In genomic region chr6:157236040-157236725, GRCh38 we compare ENCODE assay signal across 8 cellular contexts.
DNase-seq lines count a peak whose midpoint lies in the region; ATAC-seq and TF ChIP-seq lines count a peak whose summit lies in the region.

No MANE protein-coding gene starts in this region.

- H3K36me3 Mint-ChIP-seq in Calu3 (ENCODE audit: insufficient read depth, unreplicated experiment), result no peaks in the 10 kb centered on the region

- no peak overlapping the region for H3K27ac Mint-ChIP-seq in Calu3 (ENCODE audit: unreplicated experiment)

- no peaks in the 10 kb centered on the region for H3K27me3 ChIP-seq in dorsolateral prefrontal cortex
- H3K27me3 ChIP-seq in mononuclear cell (ENCODE audit: insufficient read depth, low read length), result peaks cover 40% of the 10 kb centered on the region

- no peaks in the 10 kb centered on the region for H3K9me3 ChIP-seq in mononuclear cell (ENCODE audit: low read depth, low read length)

- peaks cover 22% of the 10 kb centered on the region for H3K4me1 ChIP-seq in mononuclear cell (ENCODE audit: insufficient read depth, low read length)

- H3K4me3 Mint-ChIP-seq in Calu3 (ENCODE audit: low read depth, unreplicated experiment), result no peak overlapping the region

- CTCF ChIA-PET in Calu3 (lab: Charles Lee), result no interaction called here

- ATAC-seq in HG03175 (IDR thresholded peaks at IDR 0.05; ENCODE audit: unreplicated experiment), result peak; percentile 22

- H3K4me1 Mint-ChIP-seq in Calu3 (ENCODE audit: low read depth, unreplicated experiment), result no peaks in the 10 kb centered on the region

- DNase-seq in AG09309 (ENCODE audit: low read depth) (no peak), dorsolateral prefrontal cortex (peak in 1 of 10 donors; percentile 18), NCI-H82 (lab: John Stamatoyannopoulos, UW) (no peak), NCI-H1417 (lab: John Stamatoyannopoulos, UW) (no peak), Calu3 (no peak)
- DNase-seq in activated CD4-positive, CD25-positive, alpha-beta regulatory T cell (lab: John Stamatoyannopoulos, UW), result no peak

- peak overlapping the region in 57 of 59 donors; percentile 32 to 93 (median 82) for H3K27ac ChIP-seq in dorsolateral prefrontal cortex

- TF ChIP-seq CTCF in AG09309 (IDR thresholded peaks at IDR 0.05; ENCODE audit: control insufficient read depth, insufficient read depth, low read depth, low read length, missing control alignments), result no peak
- TF ChIP-seq CTCF in dorsolateral prefrontal cortex (IDR thresholded peaks at IDR 0.05 in 54 of 56, conservative IDR thresholded peaks at IDR 0.05 in 2 of 56; ENCODE audit: low read depth in 1 of 56, partially characterized antibody in 56 of 56), result no peak
- TF ChIP-seq CTCF in Calu3 (IDR thresholded peaks at IDR 0.05; ENCODE audit: unreplicated experiment), result no peak

- H3K9me3 Mint-ChIP-seq in Calu3 (ENCODE audit: low read depth, unreplicated experiment), result peaks cover 3% of the 10 kb centered on the region

- peak overlapping the region; percentile 51 for H3K4me3 ChIP-seq in AG09309 (ENCODE audit: control insufficient read depth, low read depth, low read length)
- H3K4me3 ChIP-seq in dorsolateral prefrontal cortex, result peak overlapping the region; percentile 40 to 80 (median 64)
- peak overlapping the region; percentile 25 for H3K4me3 ChIP-seq in mononuclear cell (ENCODE audit: low read length)

- BruUV-seq in Calu3 (replicated peaks; lab: Mats Ljungman, UMichigan), result no TSS peak

- H3K27me3 Mint-ChIP-seq in Calu3 (ENCODE audit: unreplicated experiment), result no peaks in the 10 kb centered on the region

- intact Hi-C loops in dorsolateral prefrontal cortex (cut with DNase I), result loop anchor here (5.0 kb wide), 1 partner anchor 36 kb away; no protein-coding TSS in a partner anchor
- intact Hi-C loops in Calu3 (cut with micrococcal nuclease; ENCODE audit: unreplicated experiment), result no loop called here
